Comparison of ENCODE assay signal across 8 cellular contexts in the genomic region with DNA sequence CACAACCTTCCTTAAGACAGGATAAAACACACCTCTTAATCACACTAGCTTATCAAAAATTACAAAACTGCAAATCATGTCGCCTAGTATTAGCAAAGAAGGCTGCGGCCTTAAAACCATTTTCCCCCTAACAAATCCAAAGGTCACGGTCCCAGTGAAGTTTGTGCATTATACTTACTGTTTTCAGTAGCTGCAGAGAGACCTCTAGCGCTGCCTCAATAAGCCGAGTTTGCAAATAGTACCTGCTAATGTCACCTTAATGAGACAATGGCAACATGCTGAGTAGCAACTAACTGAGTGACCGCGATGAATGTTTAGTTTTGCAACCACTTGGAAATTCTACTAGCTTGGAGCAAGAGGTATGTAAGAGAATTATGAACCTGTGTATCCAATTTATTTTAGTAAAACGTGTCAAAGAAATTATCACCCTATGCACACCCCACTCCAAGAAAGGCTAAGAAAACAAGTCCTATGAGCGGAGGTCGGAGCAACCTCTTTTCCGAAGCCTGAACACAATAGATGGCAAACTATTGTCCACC. TPM values are rescaled to one million over a fixed set of nuclear protein-coding genes. Genes with fewer than 3 reads are reported as not detected.
DNase-seq lines count a peak whose midpoint lies in the region; ATAC-seq and TF ChIP-seq lines count a peak whose summit lies in the region.

No MANE protein-coding gene starts in this region.

- H3K4me1 ChIP-seq in liver (ENCODE audit: control insufficient read depth in 4 of 4, insufficient read depth in 4 of 4, low read length in 3 of 4), result peaks cover 5 to 15% (median 8%) of the 10 kb centered on the region in 4 donors
- H3K4me1 ChIP-seq in thoracic aorta (ENCODE audit: control insufficient read depth in 1 of 2, low read depth in 2 of 2), result peaks cover 13 to 23% of the 10 kb centered on the region in 2 donors

- no peaks in the 10 kb centered on the region for H3K9me3 Mint-ChIP-seq in CD14-positive monocyte
- H3K9me3 Mint-ChIP-seq in central memory CD8-positive, alpha-beta T cell, result no peaks in the 10 kb centered on the region

- no peak for ATAC-seq in central memory CD8-positive, alpha-beta T cell (replicated peaks; ENCODE audit: extremely low read depth, poor library complexity, severe bottlenecking)
- ATAC-seq in thoracic aorta (ENCODE audit: insufficient number of reproducible peaks, low FRiP score, low read depth), result no peak
- ATAC-seq in GM21447 (IDR thresholded peaks at IDR 0.05; ENCODE audit: unreplicated experiment), result no peak

- WGBS in liver, result 2% methylated on average over 11 of the region's 11 CpGs

- peaks cover 5 to 10% of the 10 kb centered on the region in 2 donors for H3K36me3 Mint-ChIP-seq in CD14-positive monocyte
- peaks cover 18% of the 10 kb centered on the region for H3K36me3 Mint-ChIP-seq in central memory CD8-positive, alpha-beta T cell (ENCODE audit: insufficient read depth)

- DNase-seq in CD14-positive monocyte (ENCODE audit: low spot score), result no peak
- peak; percentile 62 for DNase-seq in GM20000 (ENCODE audit: low spot score)
- DNase-seq in NOMO-1 (lab: John Stamatoyannopoulos, UW; ENCODE audit: unreplicated experiment in 2 of 2), result peak; percentile 6 to 43
- DNase-seq in central memory CD8-positive, alpha-beta T cell (ENCODE audit: low spot score in 2 of 2), result no peak
- no peak for DNase-seq in thoracic aorta (ENCODE audit: low spot score)
- DNase-seq in activated CD4-positive, CD25-positive, alpha-beta regulatory T cell treated with anti-CD3 and anti-CD28 coated beads, Interleukin-2, amount 50 U/mL, for 72 hours, result no peak

- peaks cover 41% of the 10 kb centered on the region for H3K4me1 Mint-ChIP-seq in CD14-positive monocyte
- H3K4me1 Mint-ChIP-seq in central memory CD8-positive, alpha-beta T cell, result peaks cover 42% of the 10 kb centered on the region

- peak overlapping the region; percentile 86 to 96 (median 93) for H3K27ac Mint-ChIP-seq in CD14-positive monocyte
- peak overlapping the region; percentile 30 for H3K27ac Mint-ChIP-seq in central memory CD8-positive, alpha-beta T cell (ENCODE audit: low read depth)

- no peaks in the 10 kb centered on the region for H3K27me3 ChIP-seq in liver (ENCODE audit: control insufficient read depth in 4 of 4, insufficient read depth in 4 of 4, low read length in 3 of 4)
- no peaks in the 10 kb centered on the region for H3K27me3 ChIP-seq in thoracic aorta (replicated peaks; ENCODE audit: insufficient read depth)

- H3K36me3 ChIP-seq in liver (ENCODE audit: control insufficient read depth in 4 of 4, insufficient read depth in 3 of 4, low read depth in 1 of 4, low read length in 3 of 4), result no peaks in the 10 kb centered on the region
- H3K36me3 ChIP-seq in thoracic aorta, result no peaks in the 10 kb centered on the region

- peaks cover 1 to 9% (median 3%) of the 10 kb centered on the region in 3 donors for H3K27me3 Mint-ChIP-seq in CD14-positive monocyte (ENCODE audit: low read depth in 3 of 3)
- no peaks in the 10 kb centered on the region for H3K27me3 Mint-ChIP-seq in central memory CD8-positive, alpha-beta T cell

- peak overlapping the region; percentile 97 to 98 for H3K27ac ChIP-seq in liver (ENCODE audit: low read depth in 1 of 2, low read length in 2 of 2)
- peak overlapping the region; percentile 92 to 93 for H3K27ac ChIP-seq in thoracic aorta

- peak; percentile 78 to 79 for TF ChIP-seq RAD21 in liver (IDR thresholded peaks at IDR 0.05)

- intact Hi-C loops in CD14-positive monocyte (cut with micrococcal nuclease), result loop anchor here in 1 of 2 donors (5.0 to 10.0 kb wide), 2 partner anchors 99 to 144 kb away; partner anchors contain the start of genes EBPL and SPRYD7

- peak overlapping the region; percentile 96 for H3K4me3 Mint-ChIP-seq in CD14-positive monocyte
- H3K4me3 Mint-ChIP-seq in central memory CD8-positive, alpha-beta T cell, result peak overlapping the region; percentile 81

- H3K4me3 ChIP-seq in liver (ENCODE audit: low read depth in 1 of 3, low read length in 3 of 3) (peak overlapping the region; percentile 78 to 99 (median 89)), thoracic aorta (peak overlapping the region; percentile 93)

- TF ChIP-seq CTCF in CD14-positive monocyte (IDR thresholded peaks at IDR 0.05) (no peak), GM20000 (IDR thresholded peaks at IDR 0.05; ENCODE audit: extremely low read depth, missing control alignments) (peak; percentile 44), liver (IDR thresholded peaks at IDR 0.05; ENCODE audit: low read depth, low read length, missing input control) (no peak), thoracic aorta (IDR thresholded peaks at IDR 0.05) (no peak)

- H3K9me3 ChIP-seq in liver (ENCODE audit: control insufficient read depth in 4 of 4, low read length in 3 of 4) (no peaks in the 10 kb centered on the region), thoracic aorta (no peaks in the 10 kb centered on the region)

- H3K9ac ChIP-seq in liver (ENCODE audit: low read depth in 1 of 2, low read length in 2 of 2), result peak overlapping the region; percentile 69 to 95

TF ChIP-seq in liver, 16 proteins besides CTCF, POLR2A, EP300 and RAD21:
- TF ChIP-seq FOXA1 (IDR thresholded peaks at IDR 0.05), result no peak
- TF ChIP-seq REST (IDR thresholded peaks at IDR 0.05), result peak; percentile 32
- TF ChIP-seq HNF4A (conservative IDR thresholded peaks at IDR 0.05), result peak; percentile 60 to 67
- peak; percentile 67 to 73 for TF ChIP-seq RXRA (IDR thresholded peaks at IDR 0.05)
- TF ChIP-seq MAX (IDR thresholded peaks at IDR 0.05), result no peak
- TF ChIP-seq SP1 (IDR thresholded peaks at IDR 0.05), result peak; percentile 76
- no peak for TF ChIP-seq JUND (IDR thresholded peaks at IDR 0.05)
- TF ChIP-seq FOXA2 (IDR thresholded peaks at IDR 0.05), result no peak
- peak; percentile 39 for TF ChIP-seq HNF4G (IDR thresholded peaks at IDR 0.05)
- peak; percentile 70 for TF ChIP-seq YY1 (IDR thresholded peaks at IDR 0.05)
- TF ChIP-seq, protein P1, sequence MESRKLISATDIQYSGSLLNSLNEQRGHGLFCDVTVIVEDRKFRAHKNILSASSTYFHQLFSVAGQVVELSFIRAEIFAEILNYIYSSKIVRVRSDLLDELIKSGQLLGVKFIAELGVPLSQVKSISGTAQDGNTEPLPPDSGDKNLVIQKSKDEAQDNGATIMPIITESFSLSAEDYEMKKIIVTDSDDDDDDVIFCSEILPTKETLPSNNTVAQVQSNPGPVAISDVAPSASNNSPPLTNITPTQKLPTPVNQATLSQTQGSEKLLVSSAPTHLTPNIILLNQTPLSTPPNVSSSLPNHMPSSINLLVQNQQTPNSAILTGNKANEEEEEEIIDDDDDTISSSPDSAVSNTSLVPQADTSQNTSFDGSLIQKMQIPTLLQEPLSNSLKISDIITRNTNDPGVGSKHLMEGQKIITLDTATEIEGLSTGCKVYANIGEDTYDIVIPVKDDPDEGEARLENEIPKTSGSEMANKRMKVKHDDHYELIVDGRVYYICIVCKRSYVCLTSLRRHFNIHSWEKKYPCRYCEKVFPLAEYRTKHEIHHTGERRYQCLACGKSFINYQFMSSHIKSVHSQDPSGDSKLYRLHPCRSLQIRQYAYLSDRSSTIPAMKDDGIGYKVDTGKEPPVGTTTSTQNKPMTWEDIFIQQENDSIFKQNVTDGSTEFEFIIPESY (IDR thresholded peaks at IDR 0.05), result no peak
- TF ChIP-seq TAF1 (conservative IDR thresholded peaks at IDR 0.05), result peak; percentile 67

RNA-seq across cellular contexts. Expression of gene KPNA3, which starts 1.2 kb away (rescaled TPM):
- polyA plus RNA-seq in CD14-positive monocyte (10 to 100 TPM; 11.5 to 15.3 TPM), liver (10 to 100 TPM; 10.9 to 12.9 TPM)
- total RNA-seq in liver (10 to 100 TPM; 20.2 to 22.0 TPM), thoracic aorta (10 to 100 TPM; 30.3 to 30.9 TPM)

Comparison
In these comparisons a context has a peak if more than half of its experiments do, and no peak if none do; other contexts are left out.
1. DNase-seq: peak in GM20000 (single experiment) and NOMO-1 (2 of 2); none in CD14-positive monocyte (single experiment), central memory CD8-positive, alpha-beta T cell (0 of 2), thoracic aorta (single experiment) and activated CD4-positive, CD25-positive, alpha-beta regulatory T cell treated with anti-CD3 and anti-CD28 coated beads, Interleukin-2, amount 50 U/mL, for 72 hours (single experiment).